Comparison of ENCODE assay signal across 8 cellular contexts in genomic region chr2:33599175-33599942, GRCh38. TPM values are rescaled to one million over a fixed set of nuclear protein-coding genes. Genes with fewer than 3 reads are reported as not detected.
A peak's percentile ranks its signal among the peaks of the same experiment; 100 is the strongest.
DNase-seq lines count a peak whose midpoint lies in the region; ATAC-seq and TF ChIP-seq lines count a peak whose summit lies in the region.

FAM98A (minus strand) TSS chr2:33599299; CDS start chr2:33599221, 78 bp downstream.

- intact Hi-C loops in left lung (cut with DNase I), result no loop called here

- H3K9me3 ChIP-seq in left lung, result no peaks in the 10 kb centered on the region

- H3K27me3 ChIP-seq in left lung, result no peaks in the 10 kb centered on the region

- H3K4me1 ChIP-seq in left lung, result peaks cover 12 to 21% of the 10 kb centered on the region in 2 donors

- peaks cover 0 to 9% of the 10 kb centered on the region in 2 donors for H3K36me3 ChIP-seq in left lung

- DNase-seq in CD1c-positive myeloid dendritic cell (ENCODE audit: extremely low spot score) (peak; percentile 100), NCI-H774 (lab: John Stamatoyannopoulos, UW) (peak; percentile 94), dermis blood vessel endothelial cell (peak; percentile 99), left lung (peak; percentile 99 to 100)
- peak; percentile 99 for DNase-seq in activated CD4-positive, alpha-beta T cell treated with anti-CD3 and anti-CD28 coated beads, Interleukin-2, amount 50 U/mL, for 4 hours
- peak; percentile 98 to 99 for DNase-seq in stimulated activated CD4-positive, alpha-beta T cell treated with anti-CD3 and anti-CD28 coated beads, Interleukin-2, amount 100 ng/mL, for 48 hours

- ATAC-seq in GM19395 (IDR thresholded peaks at IDR 0.05; ENCODE audit: unreplicated experiment) (peak; percentile 91), HG03565 (IDR thresholded peaks at IDR 0.05; ENCODE audit: unreplicated experiment) (peak; percentile 83), left lung (peak; percentile 98)

- peak within 1 kb of the TSS; percentile 79 to 95 for H3K4me3 ChIP-seq in left lung

- H3K27ac ChIP-seq in left lung, result peak within 1 kb of the TSS; percentile 81

- TF ChIP-seq CTCF in left lung (IDR thresholded peaks at IDR 0.05), result no peak

RNA-seq across cellular contexts. Expression of gene FAM98A, which starts in this region (rescaled TPM):
- total RNA-seq in dermis blood vessel endothelial cell, result 74.4 and 102 TPM in 2 replicates
- total RNA-seq in left lung, result 10 to 100 TPM; 47.6 to 51.4 TPM

Comparison
In these comparisons a context has a peak if more than half of its experiments do, and no peak if none do; other contexts are left out.
1. Peak in every context shown above with its lines: DNase-seq, ATAC-seq, H3K4me3 ChIP-seq and H3K27ac ChIP-seq.